ENCODE assay signal across 22 cellular contexts in the genomic region with DNA sequence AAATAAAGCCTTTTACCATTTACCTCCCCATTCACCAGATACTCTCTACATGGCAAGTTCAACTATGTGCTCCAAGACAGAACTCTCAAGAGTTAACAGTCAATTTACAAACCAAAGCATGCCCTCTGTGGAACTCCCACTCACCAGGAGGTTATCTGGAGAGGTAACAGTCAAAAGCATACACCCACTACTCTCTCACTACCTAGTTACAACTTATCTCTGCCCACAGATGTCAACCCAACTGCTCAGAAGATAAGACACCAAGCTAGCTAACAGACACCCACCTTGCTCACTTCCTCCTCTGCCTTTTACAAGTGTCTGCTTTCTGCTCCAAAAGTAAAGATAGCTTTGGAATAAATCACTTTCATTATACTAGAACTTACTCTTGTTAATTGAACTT.
"Had no signal": no experiment of that assay in that cellular context is flagged by ENCODE, and none has a peak within 500 bp of the region (broad histone marks: within the 10 kb centered on the region; RNA-seq: fewer than 3 reads in every experiment).

No MANE protein-coding gene starts in this region.

- H3K4me1 ChIP-seq: heart right ventricle, left lung, prostate gland, stomach, suprapubic skin, transverse colon had no signal

- ATAC-seq: activated naive CD8-positive, alpha-beta T cell treated with anti-CD3 and anti-CD28 coated beads, Interleukin-2, amount 50 U/mL, for 24 hours; heart right ventricle; left lung; naive thymus-derived CD8-positive, alpha-beta T cell; right cardiac atrium had no signal

- H3K36me3 ChIP-seq: heart right ventricle, left lung, prostate gland, stomach, suprapubic skin, transverse colon had no signal

- H3K9me3 ChIP-seq: prostate gland, suprapubic skin had no signal

- H3K4me3 ChIP-seq: heart right ventricle, left lung, prostate gland, stomach, suprapubic skin, transverse colon had no signal

- H3K27me3 ChIP-seq: heart right ventricle, left lung, stomach, suprapubic skin, transverse colon had no signal

- DNase-seq: activated CD4-positive, alpha-beta memory T cell treated with anti-CD3 and anti-CD28 coated beads, Interleukin-2, amount 10 ng/mL, durations not matched to agents 7 days and 5 days; activated CD4-positive, alpha-beta T cell treated with anti-CD3 and anti-CD28 coated beads for 4 hours; activated CD4-positive, CD25-positive, alpha-beta regulatory T cell; activated effector memory CD4-positive, alpha-beta T cell treated with anti-CD3 and anti-CD28 coated beads, Interleukin-2, amount 50 U/mL, for 16 hours; activated naive CD4-positive, alpha-beta T cell treated with anti-CD3 and anti-CD28 coated beads, Interleukin-2, amount 50 U/mL, for 16 hours; activated naive CD8-positive, alpha-beta T cell treated with anti-CD3 and anti-CD28 coated beads, Interleukin-2, amount 50 U/mL, for 24 hours; activated T-cell treated with anti-CD3 and anti-CD28 coated beads for 4 hours; foreskin fibroblast; heart right ventricle; immature natural killer cell; kidney glomerular epithelial cell; left lung; naive thymus-derived CD8-positive, alpha-beta T cell; right cardiac atrium; stimulated activated CD4-positive, alpha-beta T cell treated with anti-CD3 and anti-CD28 coated beads, Interleukin-1b, Interleukin-23, amount 100 ng/mL, for 48 hours; stomach; transverse colon had no signal

- H3K27ac ChIP-seq: heart right ventricle, left lung, prostate gland, stomach, suprapubic skin, transverse colon had no signal

- FAIRE-seq: endometrium, TTC549, urothelium cell line had no signal
